8 cellular contexts compared by ENCODE assay signal in genomic region chr6:75493400-75494064, GRCh38. TPM values are rescaled to one million over a fixed set of nuclear protein-coding genes. Genes with fewer than 3 reads are reported as not detected.
DNase-seq lines count a peak whose midpoint lies in the region; ATAC-seq, FAIRE-seq and TF ChIP-seq lines count a peak whose summit lies in the region.
"Had no signal": no experiment of that assay in that cellular context is flagged by ENCODE, and none has a peak within 500 bp of the region (broad histone marks: within the 10 kb centered on the region; RNA-seq: fewer than 3 reads in every experiment).

FILIP1 (minus strand) TSS chr6:75493800; CDS start chr6:75414972, 78,828 bp downstream.

- no peak within 1 kb of the TSS for H3K14ac ChIP-seq in mesenchymal stem cell (ENCODE audit: low read length in 2 of 2)

- peak within 1 kb of the TSS; percentile 40 to 54 for H3K18ac ChIP-seq in mesenchymal stem cell (ENCODE audit: low read depth in 1 of 2, low read length in 2 of 2)

- H3K79me1 ChIP-seq in mesenchymal stem cell (replicated peaks; ENCODE audit: low read length, poor library complexity, severe bottlenecking), result no peaks in the 10 kb centered on the region

- H2BK5ac ChIP-seq in mesenchymal stem cell (ENCODE audit: low read depth, low read length, poor library complexity, severe bottlenecking), result no peak within 1 kb of the TSS

- H3K9me3 Mint-ChIP-seq in T-cell, result no peaks in the 10 kb centered on the region
- no peaks in the 10 kb centered on the region for H3K9me3 Mint-ChIP-seq in activated naive CD8-positive, alpha-beta T cell treated with anti-CD3 and anti-CD28 coated beads, Interleukin-2, amount 50 U/mL, for 24 hours

- H2BK120ac ChIP-seq in mesenchymal stem cell (ENCODE audit: low read depth, low read length), result peak within 1 kb of the TSS; percentile 49

- no peak within 1 kb of the TSS for H2AK5ac ChIP-seq in mesenchymal stem cell (ENCODE audit: low read length, severe bottlenecking)

- H3K4me3 ChIP-seq in endothelial cell of umbilical vein (replicated peaks in 1 of 3; ENCODE audit: insufficient read depth in 1 of 3, low read depth in 1 of 3, low read length in 3 of 3) (peak within 1 kb of the TSS in 1 of 3 experiments; percentile 7), mesenchymal stem cell (ENCODE audit: insufficient read depth in 1 of 2, low read depth in 1 of 2, low read length in 2 of 2) (peak within 1 kb of the TSS in 1 of 2 experiments; percentile 77), tibial artery (peak within 1 kb of the TSS; percentile 50 to 55), PC-9 (no peak within 1 kb of the TSS)

- H2BK15ac ChIP-seq in mesenchymal stem cell (ENCODE audit: low read depth, poor library complexity, severe bottlenecking), result peak within 1 kb of the TSS; percentile 7

- peaks cover 22% of the 10 kb centered on the region for H3K4me1 ChIP-seq in endothelial cell of umbilical vein (ENCODE audit: control insufficient read depth, extremely low read depth, insufficient read depth, low read length)
- H3K4me1 ChIP-seq in mesenchymal stem cell (ENCODE audit: control insufficient read depth, insufficient read depth, low read depth, low read length), result peaks cover 2% of the 10 kb centered on the region
- peaks cover 0 to 49% (median 9%) of the 10 kb centered on the region in 4 donors for H3K4me1 ChIP-seq in tibial artery
- H3K4me1 ChIP-seq in PC-9 (replicated peaks; ENCODE audit: insufficient read depth), result no peaks in the 10 kb centered on the region

- DNase-seq in NCI-H2107 treated with DMSO at 0.1 percent for 48 hours (lab: John Stamatoyannopoulos, UW; ENCODE audit: unreplicated experiment) (peak; percentile 14), endothelial cell of umbilical vein (ENCODE audit: low read depth, low spot score) (no peak), mesenchymal stem cell (peak; percentile 79), tibial artery (peak; percentile 80 to 81), T-cell (no peak), PC-9 (no peak)
- DNase-seq in activated naive CD8-positive, alpha-beta T cell treated with anti-CD3 and anti-CD28 coated beads, Interleukin-2, amount 50 U/mL, for 24 hours, result no peak
- DNase-seq: NCI-H524 had no signal

- TF ChIP-seq CTCF in endothelial cell of umbilical vein (IDR thresholded peaks at IDR 0.05; ENCODE audit: extremely low read depth in 1 of 2, insufficient read depth in 1 of 2, low read depth in 1 of 2, low read length in 2 of 2) (no peak), tibial artery (IDR thresholded peaks at IDR 0.05) (no peak), PC-9 (conservative IDR thresholded peaks at IDR 0.05) (no peak)

- no peaks in the 10 kb centered on the region for H3K36me3 Mint-ChIP-seq in T-cell
- H3K36me3 Mint-ChIP-seq in activated naive CD8-positive, alpha-beta T cell treated with anti-CD3 and anti-CD28 coated beads, Interleukin-2, amount 50 U/mL, for 24 hours (ENCODE audit: low read depth), result no peaks in the 10 kb centered on the region

- H3K9me3 ChIP-seq in endothelial cell of umbilical vein (replicated peaks; ENCODE audit: control insufficient read depth, insufficient read depth, low read length) (no peaks in the 10 kb centered on the region), mesenchymal stem cell (ENCODE audit: control insufficient read depth, low read length) (no peaks in the 10 kb centered on the region), tibial artery (no peaks in the 10 kb centered on the region), PC-9 (ENCODE audit: insufficient read depth, low read depth) (no peaks in the 10 kb centered on the region)

- 15% methylated on average over 7 of the region's 10 CpGs for WGBS in mesenchymal stem cell

- CTCF ChIA-PET in endothelial cell of umbilical vein (lab: Charles Lee), result interaction anchor here (0.7 to 1.1 kb wide), 2 partner anchors 9 to 31 kb away, joined by 3 read pairs; no protein-coding TSS in a partner anchor
- CTCF ChIA-PET in T-cell (lab: Charles Lee), result interaction anchor here in 1 of 2 donors (1.0 kb wide), 1 partner anchor 47 kb away, joined by 3 read pairs; no protein-coding TSS in a partner anchor
- CTCF ChIA-PET in PC-9 (lab: Charles Lee), result no interaction called here

- H3K79me2 ChIP-seq in endothelial cell of umbilical vein (ENCODE audit: control insufficient read depth, insufficient read depth, low read length) (no peaks in the 10 kb centered on the region), PC-9 (ENCODE audit: low read depth) (no peaks in the 10 kb centered on the region)

- no peak for TF ChIP-seq POLR2A in endothelial cell of umbilical vein (IDR thresholded peaks at IDR 0.05; ENCODE audit: low read depth, low read length)

- no peak within 1 kb of the TSS for H2BK12ac ChIP-seq in mesenchymal stem cell (ENCODE audit: low read length in 2 of 2)

- H3K27me3 ChIP-seq in endothelial cell of umbilical vein (ENCODE audit: control insufficient read depth in 2 of 2, insufficient read depth in 2 of 2, low read length in 2 of 2), result no peaks in the 10 kb centered on the region
- H3K27me3 ChIP-seq in mesenchymal stem cell (ENCODE audit: control insufficient read depth in 1 of 2, insufficient read depth in 1 of 2, low read length in 2 of 2), result no peaks in the 10 kb centered on the region
- no peaks in the 10 kb centered on the region for H3K27me3 ChIP-seq in tibial artery
- no peaks in the 10 kb centered on the region for H3K27me3 ChIP-seq in PC-9 (ENCODE audit: insufficient read depth, low read depth)

- ATAC-seq in T-cell (replicated peaks in 1 of 4), result no peak
- no peak for ATAC-seq in activated naive CD8-positive, alpha-beta T cell treated with anti-CD3 and anti-CD28 coated beads, Interleukin-2, amount 50 U/mL, for 24 hours

- H2AFZ ChIP-seq in endothelial cell of umbilical vein (ENCODE audit: low read depth, low read length) (peak within 1 kb of the TSS; percentile 64), mesenchymal stem cell (ENCODE audit: low read depth, low read length) (no peak within 1 kb of the TSS), PC-9 (no peak within 1 kb of the TSS)

- BruUV-seq in endothelial cell of umbilical vein (replicated peaks; lab: Mats Ljungman, UMichigan) (TSS peak; percentile 39), PC-9 (replicated peaks; lab: Mats Ljungman, UMichigan) (no TSS peak)

- H3K36me3 ChIP-seq in endothelial cell of umbilical vein (ENCODE audit: control insufficient read depth in 2 of 2, extremely low read depth in 1 of 2, insufficient read depth in 2 of 2, low read length in 2 of 2) (no peaks in the 10 kb centered on the region), mesenchymal stem cell (ENCODE audit: control insufficient read depth in 1 of 2, insufficient read depth in 2 of 2, low read depth in 1 of 2, low read length in 2 of 2) (no peaks in the 10 kb centered on the region), tibial artery (no peaks in the 10 kb centered on the region), PC-9 (ENCODE audit: low read depth) (no peaks in the 10 kb centered on the region)

- peak within 1 kb of the TSS; percentile 41 for H4K8ac ChIP-seq in mesenchymal stem cell (ENCODE audit: low read length)

- H3K9me2 ChIP-seq in PC-9 (ENCODE audit: insufficient read depth), result no peaks in the 10 kb centered on the region

- no peak within 1 kb of the TSS for H3K27ac ChIP-seq in endothelial cell of umbilical vein (ENCODE audit: insufficient read depth, low read depth, low read length)
- peak within 1 kb of the TSS; percentile 78 for H3K27ac ChIP-seq in mesenchymal stem cell (ENCODE audit: low read length, poor library complexity, severe bottlenecking)
- H3K27ac ChIP-seq in tibial artery, result peak within 1 kb of the TSS; percentile 78 to 91
- no peak within 1 kb of the TSS for H3K27ac ChIP-seq in PC-9

- intact Hi-C loops in endothelial cell of umbilical vein (cut with micrococcal nuclease) (loop anchor here (10.0 kb wide), 1 partner anchor 1909 kb away; no protein-coding TSS in a partner anchor), tibial artery (cut with DNase I; ENCODE audit: low total_unique reads) (loop anchor here (10.0 kb wide), 1 partner anchor 111 kb away; the partner anchor contains the start of gene SENP6), PC-9 (cut with micrococcal nuclease; ENCODE audit: unreplicated experiment) (no loop called here)

- H4K20me1 ChIP-seq in endothelial cell of umbilical vein (replicated peaks; ENCODE audit: control insufficient read depth, extremely low read depth, insufficient read depth, low read length) (no peaks in the 10 kb centered on the region), PC-9 (ENCODE audit: insufficient read depth) (no peaks in the 10 kb centered on the region)

- no peaks in the 10 kb centered on the region for H3F3A ChIP-seq in PC-9 (ENCODE audit: insufficient read depth, low read depth)

- no peak within 1 kb of the TSS for H3K23ac ChIP-seq in mesenchymal stem cell (ENCODE audit: low read length in 2 of 2)

- peak within 1 kb of the TSS in 1 of 2 experiments; percentile 28 for H3K4ac ChIP-seq in mesenchymal stem cell (ENCODE audit: low read depth in 1 of 2, low read length in 2 of 2)

- no peak within 1 kb of the TSS for H4K91ac ChIP-seq in mesenchymal stem cell (ENCODE audit: low read length)

- H3K4me2 ChIP-seq in endothelial cell of umbilical vein (ENCODE audit: insufficient read depth, low read length) (no peak within 1 kb of the TSS), mesenchymal stem cell (ENCODE audit: low read length, poor library complexity, severe bottlenecking) (peak within 1 kb of the TSS; percentile 81), PC-9 (no peak within 1 kb of the TSS)

- no peaks in the 10 kb centered on the region for H3K9me1 ChIP-seq in endothelial cell of umbilical vein (replicated peaks; ENCODE audit: control insufficient read depth, extremely low read depth, insufficient read depth, low read length)

- H3K27ac Mint-ChIP-seq in T-cell, result no peak within 1 kb of the TSS
- no peak within 1 kb of the TSS for H3K27ac Mint-ChIP-seq in activated naive CD8-positive, alpha-beta T cell treated with anti-CD3 and anti-CD28 coated beads, Interleukin-2, amount 50 U/mL, for 24 hours

- dilution Hi-C loops in endothelial cell of umbilical vein (cut with MboI; ENCODE audit: extremely low pct_ligation_motif_present, low sequenced_read_pairs), result no loop called here

- FAIRE-seq in endothelial cell of umbilical vein (lab: Jason Lieb, UNC), result no peak

- POLR2A ChIA-PET in endothelial cell of umbilical vein (lab: Charles Lee) (no interaction called here), T-cell (lab: Charles Lee) (no interaction called here), PC-9 (lab: Charles Lee; ENCODE audit: unreplicated experiment) (no interaction called here)

- H3K9ac ChIP-seq in endothelial cell of umbilical vein (replicated peaks; ENCODE audit: extremely low read depth, insufficient read depth, low read length) (no peak within 1 kb of the TSS), mesenchymal stem cell (ENCODE audit: low read length) (peak within 1 kb of the TSS; percentile 83)

- H3K27me3 Mint-ChIP-seq in T-cell, result peaks cover 19 to 33% of the 10 kb centered on the region in 2 donors
- H3K27me3 Mint-ChIP-seq in activated naive CD8-positive, alpha-beta T cell treated with anti-CD3 and anti-CD28 coated beads, Interleukin-2, amount 50 U/mL, for 24 hours, result peaks cover 38% of the 10 kb centered on the region

- peaks cover 4 to 9% (median 5%) of the 10 kb centered on the region in 3 donors for H3K4me1 Mint-ChIP-seq in T-cell
- peaks cover 17% of the 10 kb centered on the region for H3K4me1 Mint-ChIP-seq in activated naive CD8-positive, alpha-beta T cell treated with anti-CD3 and anti-CD28 coated beads, Interleukin-2, amount 50 U/mL, for 24 hours

- H3K4me3 Mint-ChIP-seq in T-cell, result no peak within 1 kb of the TSS
- H3K4me3 Mint-ChIP-seq in activated naive CD8-positive, alpha-beta T cell treated with anti-CD3 and anti-CD28 coated beads, Interleukin-2, amount 50 U/mL, for 24 hours, result no peak within 1 kb of the TSS

RNA-seq across cellular contexts. Expression of gene FILIP1, which starts in this region (rescaled TPM):
- total RNA-seq in endothelial cell of umbilical vein, result 12.6 and 13.7 TPM in 2 replicates
- polyA plus RNA-seq in endothelial cell of umbilical vein, result 2.8 and 2.9 TPM in 2 replicates
- 3.2 and 4.0 TPM in 2 replicates for polyA plus RNA-seq in endothelial cell of umbilical vein (2011; cell fraction: cytosol; rRNA removed)
- polyA plus RNA-seq in endothelial cell of umbilical vein (2011; cell fraction: nucleus; rRNA removed), result 3.5 and 4.5 TPM in 2 replicates
- 3.4 and 4.2 TPM in 2 replicates for polyA plus RNA-seq in endothelial cell of umbilical vein (2012)
- 4.7 and 5.0 TPM in 2 replicates for polyA minus RNA-seq in endothelial cell of umbilical vein
- not detected for polyA minus RNA-seq in endothelial cell of umbilical vein (2011; cell fraction: cytosol; rRNA and poly(A)+ RNA removed)
- polyA minus RNA-seq in endothelial cell of umbilical vein (2011; cell fraction: nucleus; rRNA and poly(A)+ RNA removed), result 3.9 and 6.3 TPM in 2 replicates
- polyA plus RNA-seq in mesenchymal stem cell (2013, experiment 1 of 2), result 5.4 TPM
- 5.3 TPM for polyA plus RNA-seq in mesenchymal stem cell (2013, experiment 2 of 2)
- total RNA-seq in T-cell, result under 1 TPM in 2 of 5 donors, not detected in 3; 0.07 to 0.09 TPM
- 0.15 TPM in 1 of 2 replicates, not detected in the other for total RNA-seq in PC-9 (2021)

Comparison
In these comparisons a context has a peak if more than half of its experiments do, and no peak if none do; other contexts are left out.
1. RNA of gene FILIP1 (total RNA-seq): 12.6 to 13.7 TPM in endothelial cell of umbilical vein; 0.15 TPM in PC-9 and 0.07 to 0.09 TPM in T-cell; every median in the first group is over 10 times any median in the second.
2. DNase-seq: peak in NCI-H2107 treated with DMSO at 0.1 percent for 48 hours (single experiment), mesenchymal stem cell (single experiment) and tibial artery (2 of 2); none in endothelial cell of umbilical vein (single experiment), T-cell (0 of 34), PC-9 (0 of 2) and activated naive CD8-positive, alpha-beta T cell treated with anti-CD3 and anti-CD28 coated beads, Interleukin-2, amount 50 U/mL, for 24 hours (single experiment).
3. H3K27ac ChIP-seq: peak in mesenchymal stem cell (single experiment) and tibial artery (2 of 2); none in endothelial cell of umbilical vein (single experiment) and PC-9 (single experiment).